8 cellular contexts compared by ENCODE assay signal in genomic region chr18:58541789-58542425, GRCh38.
A peak's percentile ranks its signal among the peaks of the same experiment; 100 is the strongest.
DNase-seq lines count a peak whose midpoint lies in the region; ATAC-seq, FAIRE-seq and TF ChIP-seq lines count a peak whose summit lies in the region.

No MANE protein-coding gene starts in this region.

- H3K36me3 Mint-ChIP-seq in activated T-cell treated with anti-CD3 and anti-CD28 coated beads, Interleukin-2, amount 50 U/mL, for 4 hours (ENCODE audit: insufficient read depth): no peaks in the 10 kb centered on the region
- no peaks in the 10 kb centered on the region for H3K36me3 Mint-ChIP-seq in stimulated activated effector memory CD8-positive, alpha-beta T cell treated with anti-CD3 and anti-CD28 coated beads, Interleukin-12 subunit alpha, Interleukin-12 subunit beta, amount 100 ng/mL, for 72 hours

- 0 out of 2 replicates have a peak, but pooled peaks have one; percentile 24 for TF ChIP-seq POLR2A in GM12892 (IDR thresholded peaks at IDR 0.05; ENCODE audit: low read depth, low read length)

- TF ChIP-seq CTCF in right atrium auricular region (IDR thresholded peaks at IDR 0.05): no peak

- H3K27ac ChIP-seq in right atrium auricular region: peak overlapping the region; percentile 24 to 87

- H3K36me3 ChIP-seq in MG63 (peaks cover 34% of the 10 kb centered on the region), right atrium auricular region (no peaks in the 10 kb centered on the region)

- H3K27ac Mint-ChIP-seq in stimulated activated effector memory CD8-positive, alpha-beta T cell treated with anti-CD3 and anti-CD28 coated beads, Interleukin-12 subunit alpha, Interleukin-12 subunit beta, amount 100 ng/mL, for 72 hours: peak overlapping the region; percentile 53

- H3K9me3 ChIP-seq in MG63 (no peaks in the 10 kb centered on the region), right atrium auricular region (no peaks in the 10 kb centered on the region)

- ATAC-seq in activated T-cell treated with anti-CD3 and anti-CD28 coated beads, Interleukin-2, amount 50 U/mL, for 4 hours: peak; percentile 85 to 87
- ATAC-seq in stimulated activated effector memory CD8-positive, alpha-beta T cell treated with anti-CD3 and anti-CD28 coated beads, Interleukin-12 subunit alpha, Interleukin-12 subunit beta, amount 100 ng/mL, for 72 hours: peak; percentile 92

- peaks cover 3% of the 10 kb centered on the region for H3K27me3 Mint-ChIP-seq in activated T-cell treated with anti-CD3 and anti-CD28 coated beads, Interleukin-2, amount 50 U/mL, for 4 hours (ENCODE audit: low read depth)

- peaks cover 0 to 67% of the 10 kb centered on the region in 2 donors for H3K4me1 ChIP-seq in right atrium auricular region

- H3K4me1 Mint-ChIP-seq in activated T-cell treated with anti-CD3 and anti-CD28 coated beads, Interleukin-2, amount 50 U/mL, for 4 hours (ENCODE audit: low read depth): peaks cover 69% of the 10 kb centered on the region
- peaks cover 63% of the 10 kb centered on the region for H3K4me1 Mint-ChIP-seq in stimulated activated effector memory CD8-positive, alpha-beta T cell treated with anti-CD3 and anti-CD28 coated beads, Interleukin-12 subunit alpha, Interleukin-12 subunit beta, amount 100 ng/mL, for 72 hours

- no peaks in the 10 kb centered on the region for H3K27me3 ChIP-seq in MG63
- no peaks in the 10 kb centered on the region for H3K27me3 ChIP-seq in right atrium auricular region

- DNase-seq in GM12892 (ENCODE audit: insufficient read length) (no peak), HCEC 1CT (peak; percentile 95), MG63 (peak; percentile 76), right atrium auricular region (ENCODE audit: low spot score) (no peak), anterior cingulate cortex (lab: John Stamatoyannopoulos, UW) (no peak), D341Med (ENCODE audit: low spot score) (no peak)
- DNase-seq in activated T-cell treated with anti-CD3 and anti-CD28 coated beads, Interleukin-2, amount 50 U/mL, for 4 hours: peak; percentile 24
- DNase-seq in stimulated activated effector memory CD8-positive, alpha-beta T cell treated with anti-CD3 and anti-CD28 coated beads, Interleukin-12 subunit alpha, Interleukin-12 subunit beta, amount 100 ng/mL, for 72 hours (ENCODE audit: low spot score in 2 of 2): peak in 1 of 2 donors; percentile 79

- no peaks in the 10 kb centered on the region for H3K9me3 Mint-ChIP-seq in activated T-cell treated with anti-CD3 and anti-CD28 coated beads, Interleukin-2, amount 50 U/mL, for 4 hours
- no peaks in the 10 kb centered on the region for H3K9me3 Mint-ChIP-seq in stimulated activated effector memory CD8-positive, alpha-beta T cell treated with anti-CD3 and anti-CD28 coated beads, Interleukin-12 subunit alpha, Interleukin-12 subunit beta, amount 100 ng/mL, for 72 hours

- FAIRE-seq in GM12892 (lab: Jason Lieb, UNC): no peak

- H3K4me3 Mint-ChIP-seq in activated T-cell treated with anti-CD3 and anti-CD28 coated beads, Interleukin-2, amount 50 U/mL, for 4 hours: peak overlapping the region; percentile 47
- peak overlapping the region; percentile 38 for H3K4me3 Mint-ChIP-seq in stimulated activated effector memory CD8-positive, alpha-beta T cell treated with anti-CD3 and anti-CD28 coated beads, Interleukin-12 subunit alpha, Interleukin-12 subunit beta, amount 100 ng/mL, for 72 hours

- H3K4me3 ChIP-seq in MG63: no peak overlapping the region
- H3K4me3 ChIP-seq in right atrium auricular region: no peak overlapping the region

Comparison
In these comparisons a context has a peak if more than half of its experiments do, and no peak if none do; other contexts are left out.
1. DNase-seq: peak in HCEC 1CT (single experiment), MG63 (single experiment) and activated T-cell treated with anti-CD3 and anti-CD28 coated beads, Interleukin-2, amount 50 U/mL, for 4 hours (single experiment); none in GM12892 (single experiment), right atrium auricular region (single experiment), anterior cingulate cortex (0 of 58) and D341Med (single experiment).